8 cellular contexts compared by ENCODE assay signal in the genomic region with DNA sequence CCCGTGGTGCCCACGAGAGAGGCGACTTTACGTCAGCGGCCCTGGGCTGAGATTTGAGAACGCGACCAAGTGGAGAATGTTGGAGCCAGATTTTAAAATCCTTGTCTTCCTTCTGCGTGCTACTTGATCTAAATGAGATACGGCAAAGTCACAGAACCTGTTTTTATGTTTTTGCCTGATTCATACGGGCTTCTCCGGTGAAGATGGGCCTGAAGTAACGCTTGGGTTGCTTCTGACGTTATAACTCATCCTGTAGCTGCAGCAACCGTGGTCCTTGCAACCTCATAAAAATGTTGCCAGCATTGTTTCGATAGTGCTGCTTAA. TPM values are rescaled to one million over a fixed set of nuclear protein-coding genes. Genes with fewer than 3 reads are reported as not detected.
DNase-seq lines count a peak whose midpoint lies in the region; ATAC-seq and TF ChIP-seq lines count a peak whose summit lies in the region.

No MANE protein-coding gene starts in this region.

- H3K9me3 ChIP-seq in thoracic aorta = no peaks in the 10 kb centered on the region

- peaks cover 14 to 24% of the 10 kb centered on the region in 2 donors for H3K4me1 ChIP-seq in thoracic aorta (ENCODE audit: control insufficient read depth in 1 of 2, low read depth in 2 of 2)

- peak overlapping the region; percentile 76 to 81 for H3K27ac ChIP-seq in thoracic aorta

- no peak for DNase-seq in BJ (ENCODE audit: low read depth)
- DNase-seq in astrocyte of the cerebellum (ENCODE audit: low read depth) = no peak
- DNase-seq in left colon = no peak
- no peak for DNase-seq in thoracic aorta (ENCODE audit: low spot score)
- no peak for DNase-seq in cortex of kidney (lab: John Stamatoyannopoulos, UW)
- no peak for DNase-seq in GM10248 (ENCODE audit: extremely low spot score)

- intact Hi-C loops in left colon (cut with DNase I, micrococcal nuclease) = no loop called here

- in situ Hi-C loops in astrocyte of the cerebellum (cut with HindIII; ENCODE audit: low sequenced_read_pairs) = no loop called here

- POLR2A ChIA-PET in BJ (lab: Charles Lee) = no interaction called here
- POLR2A ChIA-PET in GM10248 (lab: Yijun Ruan, JAX) = no interaction called here

- peak overlapping the region; percentile 99 for H3K4me3 ChIP-seq in BJ (ENCODE audit: low read depth, low read length)
- H3K4me3 ChIP-seq in astrocyte of the cerebellum (ENCODE audit: low read depth, low read length) = peak overlapping the region; percentile 100
- peak overlapping the region; percentile 85 for H3K4me3 ChIP-seq in thoracic aorta

- H3K27me3 ChIP-seq in BJ (ENCODE audit: control insufficient read depth, insufficient read depth, low read length) (no peaks in the 10 kb centered on the region), thoracic aorta (replicated peaks; ENCODE audit: insufficient read depth) (no peaks in the 10 kb centered on the region)

- H3K36me3 ChIP-seq in BJ (ENCODE audit: control insufficient read depth, insufficient read depth, low read length) (peaks cover 1% of the 10 kb centered on the region; the same call in 1 of the 2 replicates), thoracic aorta (no peaks in the 10 kb centered on the region)

- CTCF ChIA-PET in BJ (lab: Yijun Ruan, JAX) = interaction anchor here (1.0 kb wide), 1 partner anchor 305 kb away, joined by 3 read pairs; no protein-coding TSS in a partner anchor
- CTCF ChIA-PET in GM10248 (lab: Yijun Ruan, JAX) = no interaction called here

- TF ChIP-seq CTCF in BJ (IDR thresholded peaks at IDR 0.05; ENCODE audit: insufficient read depth, low read depth, low read length) = no peak
- TF ChIP-seq CTCF in astrocyte of the cerebellum (IDR thresholded peaks at IDR 0.05; ENCODE audit: low read depth, low read length, missing control alignments) = no peak
- no peak for TF ChIP-seq CTCF in thoracic aorta (IDR thresholded peaks at IDR 0.05)
- no peak for TF ChIP-seq CTCF in GM10248 (IDR thresholded peaks at IDR 0.05; ENCODE audit: control extremely low read depth, extremely low read depth, low read depth, missing control alignments)

- ATAC-seq in HG03354 (IDR thresholded peaks at IDR 0.05; ENCODE audit: poor library complexity, severe bottlenecking, unreplicated experiment) = peak; percentile 1
- peak; percentile 28 for ATAC-seq in left colon
- no peak for ATAC-seq in thoracic aorta (ENCODE audit: insufficient number of reproducible peaks, low FRiP score, low read depth)
- ATAC-seq in GM21423 (IDR thresholded peaks at IDR 0.05; ENCODE audit: unreplicated experiment) = no peak

RNA-seq across cellular contexts. Expression of a gene that starts 0.5 kb away (rescaled TPM):
- polyA plus RNA-seq in BJ (2011; rRNA removed) = 18.5 and 33.1 TPM in 2 replicates
- 9.2 and 11.5 TPM in 2 replicates for polyA minus RNA-seq in BJ (2011; rRNA and poly(A)+ RNA removed)
- total RNA-seq in left colon = 10 to 100 TPM; 44.1 to 45.7 TPM
- 10 to 100 TPM in 1 of 2 donors, 1 to 10 TPM in 1; 8.6 to 12.0 TPM for total RNA-seq in thoracic aorta

Comparison
In these comparisons a context has a peak if more than half of its experiments do, and no peak if none do; other contexts are left out.
1. ATAC-seq: peak in HG03354 (single experiment) and left colon (single experiment); none in thoracic aorta (single experiment) and GM21423 (single experiment).
2. Peak in every context shown above with its lines, with median percentiles within 50 percentile points of each other: H3K4me3 ChIP-seq.